ENCODE assay signal across 9 cellular contexts in the genomic region with DNA sequence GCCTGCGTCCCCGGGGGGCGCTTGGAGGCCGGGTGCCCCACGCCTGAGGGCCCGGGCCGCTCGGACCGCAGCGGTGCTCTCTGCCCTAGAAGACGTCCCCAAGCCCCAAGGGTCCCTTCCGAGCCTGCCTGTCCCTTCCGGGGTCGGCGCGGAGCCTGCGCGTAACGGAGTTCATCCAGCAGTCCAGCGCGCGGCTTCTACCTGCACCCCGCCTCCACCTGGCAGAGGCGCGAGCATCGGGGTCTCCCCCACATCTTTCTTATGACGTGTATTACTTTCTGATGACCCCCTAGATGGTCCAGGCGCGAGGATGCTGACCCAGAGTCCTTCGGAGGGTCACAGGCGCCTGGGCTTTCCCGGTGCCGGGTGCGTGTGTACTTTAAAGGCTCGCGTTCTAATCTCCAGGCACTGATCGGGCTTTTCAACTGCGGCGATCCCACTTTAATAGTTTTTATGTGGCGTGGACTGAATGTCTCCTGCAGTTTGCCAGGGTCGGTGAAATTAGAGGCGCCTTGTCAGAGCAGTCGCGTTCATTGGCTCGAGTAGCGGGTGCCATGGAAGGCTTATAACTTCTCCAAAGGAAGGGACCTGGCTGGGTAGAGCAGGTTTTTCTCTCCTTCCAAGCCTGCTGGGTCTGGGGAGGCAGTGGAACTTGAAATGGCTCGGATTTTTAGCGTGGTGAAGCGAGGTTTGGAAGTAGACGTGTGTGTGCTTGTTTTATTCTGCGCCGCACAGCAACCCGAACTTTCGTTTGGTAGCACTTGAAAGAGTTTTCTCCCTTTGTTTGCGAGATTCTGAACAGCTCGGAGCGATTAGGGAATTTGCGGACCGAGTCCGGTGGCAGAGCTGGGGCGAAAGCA. TPM values are rescaled to one million over a fixed set of nuclear protein-coding genes. Genes with fewer than 3 reads are reported as not detected.
DNase-seq lines count a peak whose midpoint lies in the region; ATAC-seq, FAIRE-seq and TF ChIP-seq lines count a peak whose summit lies in the region.
"Had no signal": no experiment of that assay in that cellular context is flagged by ENCODE, and none has a peak within 500 bp of the region (broad histone marks: within the 10 kb centered on the region; RNA-seq: fewer than 3 reads in every experiment).

No MANE protein-coding gene starts in this region.

- POLR2A ChIA-PET in A549 (lab: Yijun Ruan, JAX), result no interaction called here

- 1% methylated on average over 24 of the region's 61 CpGs for WGBS in A549 (ENCODE audit: missing lambda C conversion rate)

- H3K4me3 ChIP-seq in A549, result peak overlapping the region; percentile 69
- H3K4me3 ChIP-seq in dorsolateral prefrontal cortex, result peak overlapping the region; percentile 35 to 76 (median 58)

- peaks cover 78% of the 10 kb centered on the region for H3K27me3 Mint-ChIP-seq in mesothelial cell of epicardium (ENCODE audit: low read depth)

- peak overlapping the region; percentile 67 for H3K27ac Mint-ChIP-seq in mesothelial cell of epicardium

- CTCF ChIA-PET in A549 (lab: Yijun Ruan, JAX), result no interaction called here

- no peak for TF ChIP-seq RAD21 in A549 (conservative IDR thresholded peaks at IDR 0.05 in 1 of 2, IDR thresholded peaks at IDR 0.05 in 1 of 2)

- H3K4me2 ChIP-seq in A549, result peak overlapping the region; percentile 96

- no peak for TF ChIP-seq EP300 in A549 (IDR thresholded peaks at IDR 0.05)

- H3K9me3 ChIP-seq in A549, result no peaks in the 10 kb centered on the region

- peaks cover 2 to 72% (median 61%) of the 10 kb centered on the region in 45 donors for H3K27me3 ChIP-seq in dorsolateral prefrontal cortex

- DNase-seq in A549 (ENCODE audit: low read depth in 1 of 2, low spot score in 1 of 2) (peak in 1 of 2 experiments; percentile 54), HuH-7.5 (ENCODE audit: low spot score) (peak; percentile 37), dorsolateral prefrontal cortex (peak in 1 of 10 donors; percentile 42), mesothelial cell of epicardium (ENCODE audit: low spot score in 2 of 2, unreplicated experiment in 2 of 2) (peak; percentile 29 to 57), NCI-H1436 (lab: John Stamatoyannopoulos, UW) (no peak), cerebellum (ENCODE audit: low spot score) (no peak), NOMO-1 treated with DMSO at 0.1 percent for 48 hours (lab: John Stamatoyannopoulos, UW; ENCODE audit: unreplicated experiment) (no peak)

- FAIRE-seq in A549 (lab: Jason Lieb, UNC), result no peak
- FAIRE-seq: TTC549 had no signal

- peak overlapping the region; percentile 94 to 100 for H3K27ac ChIP-seq in A549
- peak overlapping the region in 7 of 59 donors; percentile 19 to 86 (median 56) for H3K27ac ChIP-seq in dorsolateral prefrontal cortex

- TF ChIP-seq POLR2A in A549 (IDR thresholded peaks at IDR 0.05; ENCODE audit: low read length), result no peak

- TF ChIP-seq CTCF in A549 (IDR thresholded peaks at IDR 0.05) (no peak), dorsolateral prefrontal cortex (IDR thresholded peaks at IDR 0.05 in 54 of 56, conservative IDR thresholded peaks at IDR 0.05 in 2 of 56; ENCODE audit: low read depth in 1 of 56, partially characterized antibody in 56 of 56) (no peak), mesothelial cell of epicardium (IDR thresholded peaks at IDR 0.05; ENCODE audit: unreplicated experiment) (no peak)

- no peaks in the 10 kb centered on the region for H3K36me3 Mint-ChIP-seq in mesothelial cell of epicardium

- peak; percentile 24 to 44; a peak in 5 of 6 replicates for ATAC-seq in A549
- ATAC-seq in GM18519 (IDR thresholded peaks at IDR 0.05; ENCODE audit: low FRiP score, unreplicated experiment), result no peak

- H3K4me1 ChIP-seq in A549, result peaks cover 50% of the 10 kb centered on the region

- intact Hi-C loops in dorsolateral prefrontal cortex (cut with DNase I), result no loop called here

- no peaks in the 10 kb centered on the region for H3K9me3 Mint-ChIP-seq in mesothelial cell of epicardium

- H3K4me1 Mint-ChIP-seq in mesothelial cell of epicardium, result peaks cover 23% of the 10 kb centered on the region

- peak overlapping the region; percentile 82 for H3K4me3 Mint-ChIP-seq in mesothelial cell of epicardium

TF ChIP-seq in A549, 52 proteins besides CTCF, POLR2A, EP300 and RAD21:
- TF ChIP-seq FOXS1 (CRISPR knock-in tag; IDR thresholded peaks at IDR 0.05) (no peak), TP53 (CRISPR knock-in tag; IDR thresholded peaks at IDR 0.05) (no peak), ZNF302 (CRISPR knock-in tag; IDR thresholded peaks at IDR 0.05) (no peak), CHD2 (IDR thresholded peaks at IDR 0.05; ENCODE audit: low read length, partially characterized antibody) (no peak), RARB (CRISPR knock-in tag; IDR thresholded peaks at IDR 0.05) (no peak), GATA3 (IDR thresholded peaks at IDR 0.05; ENCODE audit: borderline replicate concordance) (no peak), MYC (IDR thresholded peaks at IDR 0.05; ENCODE audit: borderline replicate concordance, low read length) (no peak), FOSB (CRISPR knock-in tag; IDR thresholded peaks at IDR 0.05) (no peak), HDAC2 (IDR thresholded peaks at IDR 0.05) (no peak), HOXB13 (CRISPR knock-in tag; IDR thresholded peaks at IDR 0.05; ENCODE audit: low read depth) (no peak), CEBPB (IDR thresholded peaks at IDR 0.05) (no peak), EHF (CRISPR knock-in tag; IDR thresholded peaks at IDR 0.05) (no peak), ESRRA (IDR thresholded peaks at IDR 0.05; ENCODE audit: borderline replicate concordance, low read length) (no peak), ZSCAN20 (CRISPR knock-in tag; IDR thresholded peaks at IDR 0.05) (no peak), ZC3H11A (IDR thresholded peaks at IDR 0.05) (no peak), PHF8 (IDR thresholded peaks at IDR 0.05; ENCODE audit: borderline replicate concordance, low read depth) (no peak), NR3C1 (IDR thresholded peaks at IDR 0.05) (no peak)
- TF ChIP-seq, protein P1, sequence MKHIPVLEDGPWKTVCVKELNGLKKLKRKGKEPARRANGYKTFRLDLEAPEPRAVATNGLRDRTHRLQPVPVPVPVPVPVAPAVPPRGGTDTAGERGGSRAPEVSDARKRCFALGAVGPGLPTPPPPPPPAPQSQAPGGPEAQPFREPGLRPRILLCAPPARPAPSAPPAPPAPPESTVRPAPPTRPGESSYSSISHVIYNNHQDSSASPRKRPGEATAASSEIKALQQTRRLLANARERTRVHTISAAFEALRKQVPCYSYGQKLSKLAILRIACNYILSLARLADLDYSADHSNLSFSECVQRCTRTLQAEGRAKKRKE (CRISPR knock-in tag; IDR thresholded peaks at IDR 0.05; ENCODE audit: low read depth), result no peak
- TF ChIP-seq, protein P2, sequence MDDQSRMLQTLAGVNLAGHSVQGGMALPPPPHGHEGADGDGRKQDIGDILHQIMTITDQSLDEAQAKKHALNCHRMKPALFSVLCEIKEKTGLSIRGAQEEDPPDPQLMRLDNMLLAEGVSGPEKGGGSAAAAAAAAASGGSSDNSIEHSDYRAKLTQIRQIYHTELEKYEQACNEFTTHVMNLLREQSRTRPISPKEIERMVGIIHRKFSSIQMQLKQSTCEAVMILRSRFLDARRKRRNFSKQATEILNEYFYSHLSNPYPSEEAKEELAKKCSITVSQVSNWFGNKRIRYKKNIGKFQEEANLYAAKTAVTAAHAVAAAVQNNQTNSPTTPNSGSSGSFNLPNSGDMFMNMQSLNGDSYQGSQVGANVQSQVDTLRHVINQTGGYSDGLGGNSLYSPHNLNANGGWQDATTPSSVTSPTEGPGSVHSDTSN (IDR thresholded peaks at IDR 0.05), result no peak

RNA-seq across cellular contexts. Expression of a gene that starts 1.0 kb away (rescaled TPM):
- polyA plus RNA-seq in A549 (2011; rRNA removed) (28.3 and 30.8 TPM in 2 replicates), A549 (2017; fragmentation: RNase III; extraction: RNeasy Plus Mini Kit Qiagen cat#74134 plus additional on column Dnase treatment) (10.6 to 14.4 TPM (median 11.3 TPM) in 3 replicates)
- polyA plus RNA-seq in A549 (2012; cell fraction: cytosol; rRNA removed), result 7.0 and 10.0 TPM in 2 replicates
- 10.9 and 13.5 TPM in 2 replicates for polyA plus RNA-seq in A549 (2012; cell fraction: nucleus; rRNA removed)
- polyA minus RNA-seq in A549 (2011; rRNA and poly(A)+ RNA removed), result 52.4 and 58.6 TPM in 2 replicates
- total RNA-seq in dorsolateral prefrontal cortex (10 to 100 TPM in 2 of 120 experiments, 1 to 10 TPM in 117, under 1 TPM in 1; 0.76 to 11.4 (median 3.3) TPM), mesothelial cell of epicardium (21.4 to 23.1 TPM (median 21.5 TPM) in 3 replicates), cerebellum (2.4 TPM)

Comparison
In these comparisons a context has a peak if more than half of its experiments do, and no peak if none do; other contexts are left out.
1. DNase-seq: peak in HuH-7.5 (single experiment) and mesothelial cell of epicardium (2 of 2); none in NCI-H1436 (single experiment), cerebellum (single experiment) and NOMO-1 treated with DMSO at 0.1 percent for 48 hours (single experiment).